Comparison of ENCODE assay signal across 1 cellular context in genomic region chr4:152643153-152644035, GRCh38.
TF ChIP-seq lines count a peak whose summit lies in the region.

No MANE protein-coding gene starts in this region.

TF ChIP-seq in GM12878, 131 proteins besides CTCF, POLR2A, EP300 and RAD21 (continued from another document and continues in another):
- TF ChIP-seq USF1 (IDR thresholded peaks at IDR 0.05; ENCODE audit: borderline replicate concordance, extremely low read length, insufficient read depth, low read depth, low read length) (no peak), PBX3 (IDR thresholded peaks at IDR 0.05; ENCODE audit: insufficient replicate concordance, low read depth, low read length) (no peak), NFIC (IDR thresholded peaks at IDR 0.05; ENCODE audit: low read depth, low read length) (peak; percentile 85), REST (IDR thresholded peaks at IDR 0.05; ENCODE audit: low read depth, low read length) (no peak), ZNF217 (IDR thresholded peaks at IDR 0.05) (peak; percentile 53; the same call in 1 of the 2 replicates), GATAD2B (conservative IDR thresholded peaks at IDR 0.05; ENCODE audit: low read depth) (peak; percentile 97), MYB (IDR thresholded peaks at IDR 0.05; ENCODE audit: borderline replicate concordance, low read depth, low read length) (no peak), CBX5 (IDR thresholded peaks at IDR 0.05; ENCODE audit: low read depth) (0 out of 2 replicates have a peak, but pooled peaks have one; percentile 52), TCF3 (IDR thresholded peaks at IDR 0.05; ENCODE audit: borderline replicate concordance, insufficient read depth, low read depth, low read length) (0 out of 2 replicates have a peak, but pooled peaks have one; percentile 37), CHD4 (IDR thresholded peaks at IDR 0.05) (no peak), BCLAF1 (IDR thresholded peaks at IDR 0.05) (no peak), RCOR1 (conservative IDR thresholded peaks at IDR 0.05; ENCODE audit: low read depth, low read length) (peak; percentile 59; the same call in 1 of the 2 replicates), BRCA1 (IDR thresholded peaks at IDR 0.05; ENCODE audit: low read depth, low read length) (no peak), FOS (IDR thresholded peaks at IDR 0.05; ENCODE audit: borderline replicate concordance, extremely low read depth, insufficient read length) (no peak), JUNB (IDR thresholded peaks at IDR 0.05) (peak; percentile 55), BHLHE40 (IDR thresholded peaks at IDR 0.05; ENCODE audit: borderline replicate concordance in 1 of 2, low read depth in 2 of 2, low read length in 1 of 2) (peak; percentile 23 to 36; a peak in 1 of 4 replicates), ZBED1 (IDR thresholded peaks at IDR 0.05; ENCODE audit: borderline replicate concordance) (no peak; the same call in 1 of the 2 replicates), EZH2 (IDR thresholded peaks at IDR 0.05; ENCODE audit: borderline replicate concordance, control insufficient read depth, low read depth, low read length) (no peak), SUZ12 (IDR thresholded peaks at IDR 0.05; ENCODE audit: unreplicated experiment) (no peak), NR2C2 (IDR thresholded peaks at IDR 0.05; ENCODE audit: borderline replicate concordance, control insufficient read depth, insufficient read length, low read depth) (no peak), TBL1XR1 (IDR thresholded peaks at IDR 0.05; ENCODE audit: low read depth, low read length) (peak; percentile 80; the same call in 1 of the 2 replicates)
- TF ChIP-seq, protein P1, sequence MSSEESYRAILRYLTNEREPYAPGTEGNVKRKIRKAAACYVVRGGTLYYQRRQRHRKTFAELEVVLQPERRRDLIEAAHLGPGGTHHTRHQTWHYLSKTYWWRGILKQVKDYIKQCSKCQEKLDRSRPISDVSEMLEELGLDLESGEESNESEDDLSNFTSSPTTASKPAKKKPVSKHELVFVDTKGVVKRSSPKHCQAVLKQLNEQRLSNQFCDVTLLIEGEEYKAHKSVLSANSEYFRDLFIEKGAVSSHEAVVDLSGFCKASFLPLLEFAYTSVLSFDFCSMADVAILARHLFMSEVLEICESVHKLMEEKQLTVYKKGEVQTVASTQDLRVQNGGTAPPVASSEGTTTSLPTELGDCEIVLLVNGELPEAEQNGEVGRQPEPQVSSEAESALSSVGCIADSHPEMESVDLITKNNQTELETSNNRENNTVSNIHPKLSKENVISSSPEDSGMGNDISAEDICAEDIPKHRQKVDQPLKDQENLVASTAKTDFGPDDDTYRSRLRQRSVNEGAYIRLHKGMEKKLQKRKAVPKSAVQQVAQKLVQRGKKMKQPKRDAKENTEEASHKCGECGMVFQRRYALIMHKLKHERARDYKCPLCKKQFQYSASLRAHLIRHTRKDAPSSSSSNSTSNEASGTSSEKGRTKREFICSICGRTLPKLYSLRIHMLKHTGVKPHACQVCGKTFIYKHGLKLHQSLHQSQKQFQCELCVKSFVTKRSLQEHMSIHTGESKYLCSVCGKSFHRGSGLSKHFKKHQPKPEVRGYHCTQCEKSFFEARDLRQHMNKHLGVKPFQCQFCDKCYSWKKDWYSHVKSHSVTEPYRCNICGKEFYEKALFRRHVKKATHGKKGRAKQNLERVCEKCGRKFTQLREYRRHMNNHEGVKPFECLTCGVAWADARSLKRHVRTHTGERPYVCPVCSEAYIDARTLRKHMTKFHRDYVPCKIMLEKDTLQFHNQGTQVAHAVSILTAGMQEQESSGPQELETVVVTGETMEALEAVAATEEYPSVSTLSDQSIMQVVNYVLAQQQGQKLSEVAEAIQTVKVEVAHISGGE (CRISPR knock-in tag; IDR thresholded peaks at IDR 0.05), result no peak
- TF ChIP-seq, protein P2, sequence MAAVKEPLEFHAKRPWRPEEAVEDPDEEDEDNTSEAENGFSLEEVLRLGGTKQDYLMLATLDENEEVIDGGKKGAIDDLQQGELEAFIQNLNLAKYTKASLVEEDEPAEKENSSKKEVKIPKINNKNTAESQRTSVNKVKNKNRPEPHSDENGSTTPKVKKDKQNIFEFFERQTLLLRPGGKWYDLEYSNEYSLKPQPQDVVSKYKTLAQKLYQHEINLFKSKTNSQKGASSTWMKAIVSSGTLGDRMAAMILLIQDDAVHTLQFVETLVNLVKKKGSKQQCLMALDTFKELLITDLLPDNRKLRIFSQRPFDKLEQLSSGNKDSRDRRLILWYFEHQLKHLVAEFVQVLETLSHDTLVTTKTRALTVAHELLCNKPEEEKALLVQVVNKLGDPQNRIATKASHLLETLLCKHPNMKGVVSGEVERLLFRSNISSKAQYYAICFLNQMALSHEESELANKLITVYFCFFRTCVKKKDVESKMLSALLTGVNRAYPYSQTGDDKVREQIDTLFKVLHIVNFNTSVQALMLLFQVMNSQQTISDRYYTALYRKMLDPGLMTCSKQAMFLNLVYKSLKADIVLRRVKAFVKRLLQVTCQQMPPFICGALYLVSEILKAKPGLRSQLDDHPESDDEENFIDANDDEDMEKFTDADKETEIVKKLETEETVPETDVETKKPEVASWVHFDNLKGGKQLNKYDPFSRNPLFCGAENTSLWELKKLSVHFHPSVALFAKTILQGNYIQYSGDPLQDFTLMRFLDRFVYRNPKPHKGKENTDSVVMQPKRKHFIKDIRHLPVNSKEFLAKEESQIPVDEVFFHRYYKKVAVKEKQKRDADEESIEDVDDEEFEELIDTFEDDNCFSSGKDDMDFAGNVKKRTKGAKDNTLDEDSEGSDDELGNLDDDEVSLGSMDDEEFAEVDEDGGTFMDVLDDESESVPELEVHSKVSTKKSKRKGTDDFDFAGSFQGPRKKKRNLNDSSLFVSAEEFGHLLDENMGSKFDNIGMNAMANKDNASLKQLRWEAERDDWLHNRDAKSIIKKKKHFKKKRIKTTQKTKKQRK (IDR thresholded peaks at IDR 0.05; ENCODE audit: low read depth, low read length), result no peak
- TF ChIP-seq, protein P3, sequence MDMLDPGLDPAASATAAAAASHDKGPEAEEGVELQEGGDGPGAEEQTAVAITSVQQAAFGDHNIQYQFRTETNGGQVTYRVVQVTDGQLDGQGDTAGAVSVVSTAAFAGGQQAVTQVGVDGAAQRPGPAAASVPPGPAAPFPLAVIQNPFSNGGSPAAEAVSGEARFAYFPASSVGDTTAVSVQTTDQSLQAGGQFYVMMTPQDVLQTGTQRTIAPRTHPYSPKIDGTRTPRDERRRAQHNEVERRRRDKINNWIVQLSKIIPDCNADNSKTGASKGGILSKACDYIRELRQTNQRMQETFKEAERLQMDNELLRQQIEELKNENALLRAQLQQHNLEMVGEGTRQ (IDR thresholded peaks at IDR 0.05; ENCODE audit: borderline replicate concordance, low read depth, low read length), result no peak
- TF ChIP-seq, protein P4, sequence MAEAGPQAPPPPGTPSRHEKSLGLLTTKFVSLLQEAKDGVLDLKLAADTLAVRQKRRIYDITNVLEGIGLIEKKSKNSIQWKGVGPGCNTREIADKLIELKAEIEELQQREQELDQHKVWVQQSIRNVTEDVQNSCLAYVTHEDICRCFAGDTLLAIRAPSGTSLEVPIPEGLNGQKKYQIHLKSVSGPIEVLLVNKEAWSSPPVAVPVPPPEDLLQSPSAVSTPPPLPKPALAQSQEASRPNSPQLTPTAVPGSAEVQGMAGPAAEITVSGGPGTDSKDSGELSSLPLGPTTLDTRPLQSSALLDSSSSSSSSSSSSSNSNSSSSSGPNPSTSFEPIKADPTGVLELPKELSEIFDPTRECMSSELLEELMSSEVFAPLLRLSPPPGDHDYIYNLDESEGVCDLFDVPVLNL (IDR thresholded peaks at IDR 0.05; ENCODE audit: low read depth, low read length), result no peak
- TF ChIP-seq, protein P5, sequence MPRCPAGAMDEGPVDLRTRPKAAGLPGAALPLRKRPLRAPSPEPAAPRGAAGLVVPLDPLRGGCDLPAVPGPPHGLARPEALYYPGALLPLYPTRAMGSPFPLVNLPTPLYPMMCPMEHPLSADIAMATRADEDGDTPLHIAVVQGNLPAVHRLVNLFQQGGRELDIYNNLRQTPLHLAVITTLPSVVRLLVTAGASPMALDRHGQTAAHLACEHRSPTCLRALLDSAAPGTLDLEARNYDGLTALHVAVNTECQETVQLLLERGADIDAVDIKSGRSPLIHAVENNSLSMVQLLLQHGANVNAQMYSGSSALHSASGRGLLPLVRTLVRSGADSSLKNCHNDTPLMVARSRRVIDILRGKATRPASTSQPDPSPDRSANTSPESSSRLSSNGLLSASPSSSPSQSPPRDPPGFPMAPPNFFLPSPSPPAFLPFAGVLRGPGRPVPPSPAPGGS (IDR thresholded peaks at IDR 0.05; ENCODE audit: borderline replicate concordance, insufficient read depth, low read depth, low read length, poor library complexity, severe bottlenecking), result no peak
- TF ChIP-seq, protein P6, sequence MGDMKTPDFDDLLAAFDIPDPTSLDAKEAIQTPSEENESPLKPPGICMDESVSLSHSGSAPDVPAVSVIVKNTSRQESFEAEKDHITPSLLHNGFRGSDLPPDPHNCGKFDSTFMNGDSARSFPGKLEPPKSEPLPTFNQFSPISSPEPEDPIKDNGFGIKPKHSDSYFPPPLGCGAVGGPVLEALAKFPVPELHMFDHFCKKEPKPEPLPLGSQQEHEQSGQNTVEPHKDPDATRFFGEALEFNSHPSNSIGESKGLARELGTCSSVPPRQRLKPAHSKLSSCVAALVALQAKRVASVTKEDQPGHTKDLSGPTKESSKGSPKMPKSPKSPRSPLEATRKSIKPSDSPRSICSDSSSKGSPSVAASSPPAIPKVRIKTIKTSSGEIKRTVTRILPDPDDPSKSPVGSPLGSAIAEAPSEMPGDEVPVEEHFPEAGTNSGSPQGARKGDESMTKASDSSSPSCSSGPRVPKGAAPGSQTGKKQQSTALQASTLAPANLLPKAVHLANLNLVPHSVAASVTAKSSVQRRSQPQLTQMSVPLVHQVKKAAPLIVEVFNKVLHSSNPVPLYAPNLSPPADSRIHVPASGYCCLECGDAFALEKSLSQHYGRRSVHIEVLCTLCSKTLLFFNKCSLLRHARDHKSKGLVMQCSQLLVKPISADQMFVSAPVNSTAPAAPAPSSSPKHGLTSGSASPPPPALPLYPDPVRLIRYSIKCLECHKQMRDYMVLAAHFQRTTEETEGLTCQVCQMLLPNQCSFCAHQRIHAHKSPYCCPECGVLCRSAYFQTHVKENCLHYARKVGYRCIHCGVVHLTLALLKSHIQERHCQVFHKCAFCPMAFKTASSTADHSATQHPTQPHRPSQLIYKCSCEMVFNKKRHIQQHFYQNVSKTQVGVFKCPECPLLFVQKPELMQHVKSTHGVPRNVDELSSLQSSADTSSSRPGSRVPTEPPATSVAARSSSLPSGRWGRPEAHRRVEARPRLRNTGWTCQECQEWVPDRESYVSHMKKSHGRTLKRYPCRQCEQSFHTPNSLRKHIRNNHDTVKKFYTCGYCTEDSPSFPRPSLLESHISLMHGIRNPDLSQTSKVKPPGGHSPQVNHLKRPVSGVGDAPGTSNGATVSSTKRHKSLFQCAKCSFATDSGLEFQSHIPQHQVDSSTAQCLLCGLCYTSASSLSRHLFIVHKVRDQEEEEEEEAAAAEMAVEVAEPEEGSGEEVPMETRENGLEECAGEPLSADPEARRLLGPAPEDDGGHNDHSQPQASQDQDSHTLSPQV (IDR thresholded peaks at IDR 0.05), result no peak
